9 cellular contexts compared by ENCODE assay signal in genomic region chr18:56563568-56563967, GRCh38.
DNase-seq lines count a peak whose midpoint lies in the region; ATAC-seq and TF ChIP-seq lines count a peak whose summit lies in the region.
"Had no signal": no experiment of that assay in that cellular context is flagged by ENCODE, and none has a peak within 500 bp of the region (broad histone marks: within the 10 kb centered on the region; RNA-seq: fewer than 3 reads in every experiment).

No MANE protein-coding gene starts in this region.

- H3K36me3 ChIP-seq in DND-41 (ENCODE audit: insufficient read depth, low read length) (no peaks in the 10 kb centered on the region), HAP-1 (replicated peaks) (no peaks in the 10 kb centered on the region), iPS-20b (ENCODE audit: insufficient read depth, low read depth, low read length) (no peaks in the 10 kb centered on the region)

- in situ Hi-C loops in HAP-1 (cut with MboI; ENCODE audit: low sequenced_read_pairs) = loop anchor here (25.0 kb wide), 3 partner anchors 226 to 1326 kb away; no protein-coding TSS in a partner anchor

- peak; percentile 17 for TF ChIP-seq CTCF in DND-41 (IDR thresholded peaks at IDR 0.05; ENCODE audit: borderline replicate concordance, extremely low read depth, low read length, poor library complexity, severe bottlenecking)

- H3K79me2 ChIP-seq in DND-41 (ENCODE audit: insufficient read depth, low read length) = no peaks in the 10 kb centered on the region

- H3K9ac ChIP-seq in DND-41 (ENCODE audit: low read depth, low read length) (no peak overlapping the region), iPS-20b (ENCODE audit: low read depth, low read length) (no peak overlapping the region)

- no peaks in the 10 kb centered on the region for H4K20me1 ChIP-seq in DND-41 (ENCODE audit: insufficient read depth, low read length)

- H3K4me1 ChIP-seq in DND-41 (ENCODE audit: insufficient read depth, low read length) (no peaks in the 10 kb centered on the region), HAP-1 (peaks cover 10% of the 10 kb centered on the region), iPS-20b (ENCODE audit: insufficient read depth, low read length) (0 out of 2 replicates have a peak, but pooled peaks cover 3% of the 10 kb centered on the region)

- ATAC-seq in DND-41 (ENCODE audit: insufficient read depth, low read depth) = no peak
- no peak for ATAC-seq in GM18520 (IDR thresholded peaks at IDR 0.05; ENCODE audit: unreplicated experiment)
- ATAC-seq in HG02642 (IDR thresholded peaks at IDR 0.05; ENCODE audit: poor library complexity, unreplicated experiment) = no peak

- H3K27ac ChIP-seq in DND-41 (ENCODE audit: low read length) (no peak overlapping the region), iPS-20b (ENCODE audit: low read length) (no peak overlapping the region)

- H3K27me3 ChIP-seq in DND-41 (ENCODE audit: insufficient read depth, low read length, poor library complexity) = no peaks in the 10 kb centered on the region
- no peaks in the 10 kb centered on the region for H3K27me3 ChIP-seq in HAP-1 (ENCODE audit: low read depth)
- H3K27me3 ChIP-seq in iPS-20b (ENCODE audit: insufficient read depth, low read length) = no peaks in the 10 kb centered on the region

- H3K9me3 ChIP-seq in DND-41 (ENCODE audit: insufficient read depth, low read length, severe bottlenecking) (no peaks in the 10 kb centered on the region), HAP-1 (no peaks in the 10 kb centered on the region), iPS-20b (ENCODE audit: insufficient read depth, low read depth, low read length) (no peaks in the 10 kb centered on the region)

- DNase-seq in DND-41 (no peak), HAP-1 (ENCODE audit: low spot score in 2 of 2) (peak; percentile 36 to 72), OCI-M1 (lab: John Stamatoyannopoulos, UW) (peak; percentile 49), middle frontal gyrus (ENCODE audit: extremely low spot score, low spot score) (no peak)
- no peak for DNase-seq in activated CD4-positive, alpha-beta T cell treated with anti-CD3 and anti-CD28 coated beads, Interleukin-2, amount 50 U/mL, for 1 hour
- DNase-seq: KG1 had no signal

- no peak overlapping the region for H3K4me3 ChIP-seq in DND-41 (ENCODE audit: low read depth in 1 of 2, low read length in 2 of 2)
- no peak overlapping the region for H3K4me3 ChIP-seq in HAP-1
- peak overlapping the region; percentile 17; the same call in 1 of the 2 replicates for H3K4me3 ChIP-seq in iPS-20b (ENCODE audit: low read length)

- H3K4me2 ChIP-seq in DND-41 (ENCODE audit: insufficient read depth, low read length) = no peak overlapping the region

- no peak overlapping the region for H2AFZ ChIP-seq in DND-41 (ENCODE audit: low read depth, low read length)

Comparison
In these comparisons a context has a peak if more than half of its experiments do, and no peak if none do; other contexts are left out.
1. DNase-seq: peak in HAP-1 (2 of 2) and OCI-M1 (single experiment); none in DND-41 (single experiment), middle frontal gyrus (single experiment) and activated CD4-positive, alpha-beta T cell treated with anti-CD3 and anti-CD28 coated beads, Interleukin-2, amount 50 U/mL, for 1 hour (single experiment).